In genomic region chr2:233651430-233651829, GRCh38 we compare ENCODE assay signal across 22 cellular contexts. TPM values are rescaled to one million over a fixed set of nuclear protein-coding genes. Genes with fewer than 3 reads are reported as not detected.
A peak's percentile ranks its signal among the peaks of the same experiment; 100 is the strongest.
DNase-seq lines count a peak whose midpoint lies in the region; ATAC-seq, FAIRE-seq and TF ChIP-seq lines count a peak whose summit lies in the region.
"Had no signal": no experiment of that assay in that cellular context is flagged by ENCODE, and none has a peak within 500 bp of the region (broad histone marks: within the 10 kb centered on the region; RNA-seq: fewer than 3 reads in every experiment).

No MANE protein-coding gene starts in this region.

- no peaks in the 10 kb centered on the region for H3K27me3 ChIP-seq in colonic mucosa
- no peaks in the 10 kb centered on the region; the same call in 1 of the 2 replicates for H3K27me3 ChIP-seq in MG63
- H3K27me3 ChIP-seq: BE2C had no signal

- peaks cover 6% of the 10 kb centered on the region for H3K9me3 Mint-ChIP-seq in activated T-cell treated with anti-CD3 and anti-CD28 coated beads, Interleukin-2, amount 50 U/mL, for 4 hours

- H3K4me3 Mint-ChIP-seq in activated T-cell treated with anti-CD3 and anti-CD28 coated beads, Interleukin-2, amount 50 U/mL, for 4 hours: no peak overlapping the region
- H3K4me3 Mint-ChIP-seq: CD4-positive, CD25-positive, alpha-beta regulatory T cell; H9; IgD-negative memory B cell had no signal

- CTCF ChIA-PET in RWPE1 (lab: Yijun Ruan, JAX): interaction anchor here (1.0 kb wide), 1 partner anchor 288 kb away, joined by 4 read pairs; no protein-coding TSS in a partner anchor

- H3K4me1 Mint-ChIP-seq in activated T-cell treated with anti-CD3 and anti-CD28 coated beads, Interleukin-2, amount 50 U/mL, for 4 hours (ENCODE audit: low read depth): no peaks in the 10 kb centered on the region
- H3K4me1 Mint-ChIP-seq: CD4-positive, CD25-positive, alpha-beta regulatory T cell; H9 had no signal

- ATAC-seq in left colon: peak; percentile 72
- ATAC-seq in activated T-cell treated with anti-CD3 and anti-CD28 coated beads, Interleukin-2, amount 50 U/mL, for 4 hours: no peak
- ATAC-seq: GM12878, HepG2 had no signal

- no peaks in the 10 kb centered on the region for H3K4me1 ChIP-seq in colonic mucosa
- H3K4me1 ChIP-seq: BE2C, Caco-2 had no signal

- peaks cover 29% of the 10 kb centered on the region for H3K27me3 Mint-ChIP-seq in activated T-cell treated with anti-CD3 and anti-CD28 coated beads, Interleukin-2, amount 50 U/mL, for 4 hours (ENCODE audit: low read depth)

- H3K27ac ChIP-seq in RWPE1 (peak overlapping the region; percentile 45; the same call in 1 of the 2 replicates), colonic mucosa (peak overlapping the region; percentile 38)

- POLR2A ChIA-PET in RWPE1 (lab: Yijun Ruan, JAX; ENCODE audit: low non-redundant PET): no interaction called here

- peak; percentile 67 for FAIRE-seq in urothelium cell line (lab: Jason Lieb, UNC)
- FAIRE-seq: A204.1, GM12878, H1, HepG2 had no signal

- H3K4me3 ChIP-seq in colonic mucosa (no peak overlapping the region), MG63 (no peak overlapping the region)
- H3K4me3 ChIP-seq: GM12878 had no signal

- H3K9ac ChIP-seq in colonic mucosa (ENCODE audit: low read depth in 2 of 2, low read length in 2 of 2): peak overlapping the region in 1 of 2 donors; percentile 18

- intact Hi-C loops in colonic mucosa (cut with DNase I): no loop called here
- intact Hi-C loops in left colon (cut with DNase I, micrococcal nuclease): no loop called here

- H3K36me3 ChIP-seq in colonic mucosa (no peaks in the 10 kb centered on the region), MG63 (no peaks in the 10 kb centered on the region)
- H3K36me3 ChIP-seq: BE2C had no signal

- TF ChIP-seq CTCF in RWPE1 (conservative IDR thresholded peaks at IDR 0.05; ENCODE audit: low read depth) (no peak), colonic mucosa (IDR thresholded peaks at IDR 0.05) (no peak)

- DNase-seq in RWPE1 (ENCODE audit: low spot score) (no peak), colonic mucosa (no peak), left colon (no peak), urothelium cell line (ENCODE audit: low spot score) (no peak), GM03348 (ENCODE audit: low spot score) (no peak), cerebellar cortex (ENCODE audit: low spot score) (no peak), MG63 (no peak)
- no peak for DNase-seq in activated T-cell treated with anti-CD3 and anti-CD28 coated beads, Interleukin-2, amount 50 U/mL, for 4 hours
- DNase-seq: ACHN; BE2C; C1 segment of cervical spinal cord; Caco-2; CD4-positive, CD25-positive, alpha-beta regulatory T cell; DMS153; DMS79 treated with DMSO at 0.1 percent for 48 hours; GF-D8; H9 had no signal

- H3K36me3 Mint-ChIP-seq in activated T-cell treated with anti-CD3 and anti-CD28 coated beads, Interleukin-2, amount 50 U/mL, for 4 hours (ENCODE audit: insufficient read depth): no peaks in the 10 kb centered on the region
- H3K36me3 Mint-ChIP-seq: CD4-positive, CD25-positive, alpha-beta regulatory T cell had no signal

- H3K9me3 ChIP-seq in colonic mucosa (no peaks in the 10 kb centered on the region), MG63 (no peaks in the 10 kb centered on the region)
- H3K9me3 ChIP-seq: BE2C, Caco-2 had no signal

RNA-seq across cellular contexts. Expression of gene UGT1A10, which starts 15.2 kb away (rescaled TPM):
- total RNA-seq in colonic mucosa (10 to 100 TPM; 45.2 to 82.9 TPM), left colon (100 to 1,000 TPM in 1 of 2 donors, 10 to 100 TPM in 1; 84.8 to 112 TPM)
- not detected for total RNA-seq in activated T-cell treated with anti-CD3 and anti-CD28 coated beads, Interleukin-2, amount 50 U/mL, for 4 hours
- 0.27 and 0.33 TPM in 2 replicates for total RNA-seq in MG63 (2014; rRNA removed; shearing (Covaris generic); ENCODE audit: low replicate concordance)
- total RNA-seq: CD4-positive, CD25-positive, alpha-beta regulatory T cell; GM12878; H1; H9; HepG2 had no signal

RNA-seq across cellular contexts. Expression of gene UGT1A9, which starts 20.3 kb away (rescaled TPM):
- 1 to 10 TPM; 2.0 to 2.3 TPM for total RNA-seq in colonic mucosa
- 1 to 10 TPM; 4.1 to 5.2 TPM for total RNA-seq in left colon
- total RNA-seq in activated T-cell treated with anti-CD3 and anti-CD28 coated beads, Interleukin-2, amount 50 U/mL, for 4 hours: not detected
- total RNA-seq in MG63 (2014; rRNA removed; shearing (Covaris generic); ENCODE audit: low replicate concordance): not detected in 2 replicates
- total RNA-seq: CD4-positive, CD25-positive, alpha-beta regulatory T cell; GM12878; H1; H9; HepG2 had no signal

RNA-seq across cellular contexts. Expression of gene UGT1A7, which starts 30.3 kb away (rescaled TPM):
- total RNA-seq in colonic mucosa (1 to 10 TPM; 3.1 TPM), left colon (1 to 10 TPM; 5.6 to 6.8 TPM)
- total RNA-seq in activated T-cell treated with anti-CD3 and anti-CD28 coated beads, Interleukin-2, amount 50 U/mL, for 4 hours: under 1 TPM in 1 of 3 donors, not detected in 2; 0.10 TPM
- 0.10 TPM in 1 of 2 replicates, not detected in the other for total RNA-seq in MG63 (2014; rRNA removed; shearing (Covaris generic); ENCODE audit: low replicate concordance)
- total RNA-seq: CD4-positive, CD25-positive, alpha-beta regulatory T cell; GM12878; H1; H9; HepG2 had no signal

RNA-seq across cellular contexts. Expression of gene UGT1A8, which starts 34.0 kb away (rescaled TPM):
- total RNA-seq in colonic mucosa: 10 to 100 TPM; 15.9 to 16.8 TPM
- 10 to 100 TPM; 19.3 to 25.1 TPM for total RNA-seq in left colon
- not detected for total RNA-seq in activated T-cell treated with anti-CD3 and anti-CD28 coated beads, Interleukin-2, amount 50 U/mL, for 4 hours
- 0.27 and 2.2 TPM in 2 replicates for total RNA-seq in MG63 (2014; rRNA removed; shearing (Covaris generic); ENCODE audit: low replicate concordance)
- total RNA-seq: CD4-positive, CD25-positive, alpha-beta regulatory T cell; GM12878; H1; H9; HepG2 had no signal

RNA-seq across cellular contexts. Expression of gene UGT1A6, which starts 41.3 kb away (rescaled TPM):
- total RNA-seq in colonic mucosa (1 to 10 TPM; 4.4 to 5.5 TPM), left colon (10 to 100 TPM in 1 of 2 donors, 1 to 10 TPM in 1; 6.4 to 10.2 TPM)
- under 1 TPM in 1 of 3 donors, not detected in 2; 0.24 TPM for total RNA-seq in activated T-cell treated with anti-CD3 and anti-CD28 coated beads, Interleukin-2, amount 50 U/mL, for 4 hours
- 0.20 and 0.35 TPM in 2 replicates for total RNA-seq in MG63 (2014; rRNA removed; shearing (Covaris generic); ENCODE audit: low replicate concordance)
- total RNA-seq: CD4-positive, CD25-positive, alpha-beta regulatory T cell; GM12878; H1; H9; HepG2 had no signal

Comparison
In these comparisons a context has a peak if more than half of its experiments do, and no peak if none do; other contexts are left out.
1. RNA of gene UGT1A10, which starts 15.2 kb away (total RNA-seq): 84.8 to 112 TPM in left colon and 45.2 to 82.9 TPM in colonic mucosa; 0.27 to 0.33 TPM in MG63 and not detected in activated T-cell treated with anti-CD3 and anti-CD28 coated beads, Interleukin-2, amount 50 U/mL, for 4 hours; every median in the first group is over 10 times any median in the second.